10 cellular contexts compared by ENCODE assay signal in genomic region chr1:104856518-104856917, GRCh38.
"Had no signal": no experiment of that assay in that cellular context is flagged by ENCODE, and none has a peak within 500 bp of the region (broad histone marks: within the 10 kb centered on the region; RNA-seq: fewer than 3 reads in every experiment).

No MANE protein-coding gene starts in this region.

- H2AFZ ChIP-seq: GM23248 had no signal

- H3K27ac ChIP-seq: GM23248 had no signal

- H3K27ac Mint-ChIP-seq: H9, HFFc6 had no signal

- DNase-seq: GM23248, GOT3, H7, H9, HCEC 1CT, HFFc6 had no signal

- H3K4me1 Mint-ChIP-seq: H9 had no signal

- H3K4me3 ChIP-seq: GM23248, HAP-1 had no signal

- H3K36me3 ChIP-seq: HAP-1 had no signal

- FAIRE-seq: H1, H54 had no signal

- H3K4me1 ChIP-seq: HAP-1 had no signal

- ATAC-seq: HCT116 had no signal

- H3K4me3 Mint-ChIP-seq: H9, HFFc6 had no signal

- H3K9ac ChIP-seq: GM23248 had no signal

- H3K9me3 ChIP-seq: HAP-1 had no signal
